14 cellular contexts compared by ENCODE assay signal in genomic region chr4:40241936-40242590, GRCh38. TPM values are rescaled to one million over a fixed set of nuclear protein-coding genes. Genes with fewer than 3 reads are reported as not detected.
DNase-seq lines count a peak whose midpoint lies in the region; ATAC-seq, FAIRE-seq and TF ChIP-seq lines count a peak whose summit lies in the region.
"Had no signal": no experiment of that assay in that cellular context is flagged by ENCODE, and none has a peak within 500 bp of the region (broad histone marks: within the 10 kb centered on the region; RNA-seq: fewer than 3 reads in every experiment).

No MANE protein-coding gene starts in this region.

- CTCF ChIA-PET in activated CD8-positive, alpha-beta memory T cell treated with anti-CD3 and anti-CD28 coated beads, Interleukin-2, amount 10 ng/mL, durations not matched to agents 7 days and 5 days (lab: Charles Lee): interaction anchor here (1.0 to 2.2 kb wide), 8 partner anchors 10 to 75 kb away, joined by 3 to 8 read pairs (median 5); no protein-coding TSS in a partner anchor

- H3K4me3 ChIP-seq in AG10803 (ENCODE audit: low read length): no peak overlapping the region

- ATAC-seq in activated CD8-positive, alpha-beta memory T cell treated with anti-CD3 and anti-CD28 coated beads, Interleukin-2, amount 10 ng/mL, durations not matched to agents 7 days and 5 days: no peak
- no peak for ATAC-seq in HG03378 (IDR thresholded peaks at IDR 0.05; ENCODE audit: unreplicated experiment)
- ATAC-seq: SK-N-SH treated with all-trans-retinoic acid at 6 μM for 48 hours had no signal

- peaks cover 91% of the 10 kb centered on the region for H3K4me1 Mint-ChIP-seq in activated CD8-positive, alpha-beta memory T cell treated with anti-CD3 and anti-CD28 coated beads, Interleukin-2, amount 10 ng/mL, durations not matched to agents 7 days and 5 days

- H3K4me3 Mint-ChIP-seq in activated CD8-positive, alpha-beta memory T cell treated with anti-CD3 and anti-CD28 coated beads, Interleukin-2, amount 10 ng/mL, durations not matched to agents 7 days and 5 days: peak overlapping the region; percentile 74

- peak; percentile 67 for DNase-seq in AG10803 (ENCODE audit: low read depth)
- no peak for DNase-seq in GM12891 (ENCODE audit: insufficient read length, low spot score)
- DNase-seq in activated CD8-positive, alpha-beta memory T cell treated with anti-CD3 and anti-CD28 coated beads, Interleukin-2, amount 10 ng/mL, durations not matched to agents 7 days and 5 days: no peak
- DNase-seq in iris pigment epithelial cell (ENCODE audit: low read depth): peak; percentile 45
- no peak for DNase-seq in NK-92 (lab: John Stamatoyannopoulos, UW; ENCODE audit: unreplicated experiment)
- no peak for DNase-seq in midbrain (lab: John Stamatoyannopoulos, UW)
- no peak for DNase-seq in GM13977 (ENCODE audit: low spot score)
- DNase-seq: BE2C, NCI-H1436, NCI-H774 had no signal

- H3K27ac Mint-ChIP-seq in activated CD8-positive, alpha-beta memory T cell treated with anti-CD3 and anti-CD28 coated beads, Interleukin-2, amount 10 ng/mL, durations not matched to agents 7 days and 5 days: peak overlapping the region; percentile 89

- FAIRE-seq in GM12891 (lab: Jason Lieb, UNC): peak; percentile 16
- FAIRE-seq: HTR-8/SVneo had no signal

- no peaks in the 10 kb centered on the region for H3K9me3 Mint-ChIP-seq in activated CD8-positive, alpha-beta memory T cell treated with anti-CD3 and anti-CD28 coated beads, Interleukin-2, amount 10 ng/mL, durations not matched to agents 7 days and 5 days (ENCODE audit: low read depth)

- in situ Hi-C loops in GM13977 (cut with MboI; ENCODE audit: low pct_unique_long_range_greater_than_20kb, low sequenced_read_pairs, unreplicated experiment): no loop called here

- no peak for TF ChIP-seq POLR2A in GM12891 (IDR thresholded peaks at IDR 0.05; ENCODE audit: low read depth, low read length)

- TF ChIP-seq CTCF in AG10803 (conservative IDR thresholded peaks at IDR 0.05; ENCODE audit: low read length) (no peak), GM13977 (IDR thresholded peaks at IDR 0.05; ENCODE audit: extremely low read depth, insufficient read depth, missing control alignments) (no peak)

- peaks cover 73% of the 10 kb centered on the region for H3K36me3 Mint-ChIP-seq in activated CD8-positive, alpha-beta memory T cell treated with anti-CD3 and anti-CD28 coated beads, Interleukin-2, amount 10 ng/mL, durations not matched to agents 7 days and 5 days

- no peaks in the 10 kb centered on the region for H3K27me3 Mint-ChIP-seq in activated CD8-positive, alpha-beta memory T cell treated with anti-CD3 and anti-CD28 coated beads, Interleukin-2, amount 10 ng/mL, durations not matched to agents 7 days and 5 days

TF ChIP-seq in GM12891, 5 proteins besides CTCF, POLR2A, EP300 and RAD21:
- TF ChIP-seq TAF1 (IDR thresholded peaks at IDR 0.05; ENCODE audit: low read depth, low read length) (no peak), POU2F2 (IDR thresholded peaks at IDR 0.05; ENCODE audit: low read depth, low read length) (no peak), PAX5 (IDR thresholded peaks at IDR 0.05; ENCODE audit: insufficient read depth, low read length, severe bottlenecking) (no peak), SPI1 (IDR thresholded peaks at IDR 0.05; ENCODE audit: low read depth, low read length) (no peak), POLR2AphosphoS5 (IDR thresholded peaks at IDR 0.05; ENCODE audit: low read depth, low read length) (no peak)

RNA-seq across cellular contexts. Expression of gene RHOH, which starts 45.2 kb away (rescaled TPM):
- 58.4 TPM for polyA plus RNA-seq in GM12891 (2012; ENCODE audit: low read depth, missing spikeins)
- total RNA-seq in activated CD8-positive, alpha-beta memory T cell treated with anti-CD3 and anti-CD28 coated beads, Interleukin-2, amount 10 ng/mL, durations not matched to agents 7 days and 5 days: 100 to 1,000 TPM; 136 to 145 TPM
- total RNA-seq: renal cortical epithelial cell had no signal

Comparison
In these comparisons a context has a peak if more than half of its experiments do, and no peak if none do; other contexts are left out.
1. DNase-seq: peak in AG10803 (single experiment) and iris pigment epithelial cell (single experiment); none in GM12891 (single experiment), activated CD8-positive, alpha-beta memory T cell treated with anti-CD3 and anti-CD28 coated beads, Interleukin-2, amount 10 ng/mL, durations not matched to agents 7 days and 5 days (single experiment), NK-92 (single experiment), midbrain (single experiment) and GM13977 (single experiment).